10 cellular contexts compared by ENCODE assay signal in the genomic region with DNA sequence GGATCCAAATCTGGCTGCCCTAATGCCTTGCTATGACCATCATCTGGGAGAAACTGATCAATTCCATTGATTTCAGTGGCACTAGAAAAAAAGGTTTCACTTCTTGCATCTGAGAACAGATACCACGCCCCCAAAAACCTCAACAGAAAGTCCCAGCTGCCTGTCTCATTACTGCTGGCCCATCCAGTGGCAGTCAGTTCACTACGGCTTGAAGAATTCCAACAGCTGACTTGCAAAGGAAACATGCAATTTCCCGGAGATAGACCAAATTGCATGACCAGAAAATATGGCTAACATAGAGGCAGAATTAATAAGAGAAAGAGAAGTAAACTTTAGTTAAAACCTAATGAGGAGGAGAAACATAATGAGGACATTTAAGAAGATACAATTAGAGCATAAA. TPM values are rescaled to one million over a fixed set of nuclear protein-coding genes. Genes with fewer than 3 reads are reported as not detected.
DNase-seq lines count a peak whose midpoint lies in the region; ATAC-seq and TF ChIP-seq lines count a peak whose summit lies in the region.
"Had no signal": no experiment of that assay in that cellular context is flagged by ENCODE, and none has a peak within 500 bp of the region (broad histone marks: within the 10 kb centered on the region; RNA-seq: fewer than 3 reads in every experiment).

No MANE protein-coding gene starts in this region.

- DNase-seq in GM12864 (ENCODE audit: low read depth) (peak; percentile 63), fibroblast of pulmonary artery (ENCODE audit: low read depth) (peak; percentile 47), immature natural killer cell (no peak), CD1c-positive myeloid dendritic cell (ENCODE audit: extremely low spot score) (no peak), middle frontal gyrus (ENCODE audit: extremely low spot score, low spot score) (no peak)
- no peak for DNase-seq in activated T-cell treated with anti-CD3 and anti-CD28 coated beads, Interleukin-2, amount 50 U/mL, for 24 hours
- DNase-seq: naive thymus-derived CD4-positive, alpha-beta T cell had no signal

- H3K9me3 Mint-ChIP-seq in IgD-negative memory B cell: no peaks in the 10 kb centered on the region
- H3K9me3 Mint-ChIP-seq in activated T-cell treated with anti-CD3 and anti-CD28 coated beads, Interleukin-2, amount 50 U/mL, for 24 hours: no peaks in the 10 kb centered on the region
- no peaks in the 10 kb centered on the region for H3K9me3 Mint-ChIP-seq in immature natural killer cell

- peak; percentile 82 for ATAC-seq in GM21390 (IDR thresholded peaks at IDR 0.05; ENCODE audit: unreplicated experiment)
- ATAC-seq: naive thymus-derived CD4-positive, alpha-beta T cell had no signal

- H3K4me3 ChIP-seq in GM12864 (ENCODE audit: low read depth, low read length) (no peak overlapping the region), fibroblast of pulmonary artery (replicated peaks; ENCODE audit: low read depth, low read length) (no peak overlapping the region)
- H3K4me3 ChIP-seq: tibial nerve had no signal

- TF ChIP-seq CTCF in GM12864 (IDR thresholded peaks at IDR 0.05; ENCODE audit: low read depth, low read length, missing control alignments) (no peak), fibroblast of pulmonary artery (IDR thresholded peaks at IDR 0.05; ENCODE audit: low read length, missing control alignments) (no peak)

- H3K4me1 Mint-ChIP-seq in IgD-negative memory B cell (peaks cover 22 to 32% (median 23%) of the 10 kb centered on the region in 3 donors), immature natural killer cell (peaks cover 0 to 2% of the 10 kb centered on the region in 2 donors)
- H3K4me1 Mint-ChIP-seq in activated T-cell treated with anti-CD3 and anti-CD28 coated beads, Interleukin-2, amount 50 U/mL, for 24 hours (ENCODE audit: low read depth): peaks cover 24% of the 10 kb centered on the region

- H3K27me3 Mint-ChIP-seq in IgD-negative memory B cell (no peaks in the 10 kb centered on the region), immature natural killer cell (ENCODE audit: low read depth in 3 of 3) (peaks cover 0 to 3% (median 3%) of the 10 kb centered on the region in 3 donors)
- no peaks in the 10 kb centered on the region for H3K27me3 Mint-ChIP-seq in activated T-cell treated with anti-CD3 and anti-CD28 coated beads, Interleukin-2, amount 50 U/mL, for 24 hours

- H3K36me3 Mint-ChIP-seq in IgD-negative memory B cell (peaks cover 2% of the 10 kb centered on the region), immature natural killer cell (no peaks in the 10 kb centered on the region)
- H3K36me3 Mint-ChIP-seq in activated T-cell treated with anti-CD3 and anti-CD28 coated beads, Interleukin-2, amount 50 U/mL, for 24 hours (ENCODE audit: low read depth): no peaks in the 10 kb centered on the region

- H3K27ac Mint-ChIP-seq in IgD-negative memory B cell (peak overlapping the region in 2 of 3 donors; percentile 3 to 81), immature natural killer cell (peak overlapping the region in 1 of 6 donors; percentile 41)
- no peak overlapping the region for H3K27ac Mint-ChIP-seq in activated T-cell treated with anti-CD3 and anti-CD28 coated beads, Interleukin-2, amount 50 U/mL, for 24 hours

- H3K4me3 Mint-ChIP-seq in IgD-negative memory B cell: peak overlapping the region in 3 of 4 donors; percentile 32 to 91 (median 71)
- no peak overlapping the region for H3K4me3 Mint-ChIP-seq in activated T-cell treated with anti-CD3 and anti-CD28 coated beads, Interleukin-2, amount 50 U/mL, for 24 hours
- no peak overlapping the region for H3K4me3 Mint-ChIP-seq in immature natural killer cell

RNA-seq across cellular contexts. Expression of gene UGCG, which starts 48.6 kb away (rescaled TPM):
- polyA plus RNA-seq in IgD-negative memory B cell (23.7 TPM), immature natural killer cell (1 to 10 TPM; 3.0 to 7.1 (median 6.8) TPM)

Comparison
In these comparisons a context has a peak if more than half of its experiments do, and no peak if none do; other contexts are left out.
1. DNase-seq: peak in GM12864 (single experiment) and fibroblast of pulmonary artery (single experiment); none in activated T-cell treated with anti-CD3 and anti-CD28 coated beads, Interleukin-2, amount 50 U/mL, for 24 hours (single experiment), immature natural killer cell (0 of 3), CD1c-positive myeloid dendritic cell (single experiment) and middle frontal gyrus (single experiment).
2. H3K4me3 Mint-ChIP-seq: peak in IgD-negative memory B cell (3 of 4); none in activated T-cell treated with anti-CD3 and anti-CD28 coated beads, Interleukin-2, amount 50 U/mL, for 24 hours (single experiment) and immature natural killer cell (0 of 5).